1 cellular context compared by ENCODE assay signal in the genomic region with DNA sequence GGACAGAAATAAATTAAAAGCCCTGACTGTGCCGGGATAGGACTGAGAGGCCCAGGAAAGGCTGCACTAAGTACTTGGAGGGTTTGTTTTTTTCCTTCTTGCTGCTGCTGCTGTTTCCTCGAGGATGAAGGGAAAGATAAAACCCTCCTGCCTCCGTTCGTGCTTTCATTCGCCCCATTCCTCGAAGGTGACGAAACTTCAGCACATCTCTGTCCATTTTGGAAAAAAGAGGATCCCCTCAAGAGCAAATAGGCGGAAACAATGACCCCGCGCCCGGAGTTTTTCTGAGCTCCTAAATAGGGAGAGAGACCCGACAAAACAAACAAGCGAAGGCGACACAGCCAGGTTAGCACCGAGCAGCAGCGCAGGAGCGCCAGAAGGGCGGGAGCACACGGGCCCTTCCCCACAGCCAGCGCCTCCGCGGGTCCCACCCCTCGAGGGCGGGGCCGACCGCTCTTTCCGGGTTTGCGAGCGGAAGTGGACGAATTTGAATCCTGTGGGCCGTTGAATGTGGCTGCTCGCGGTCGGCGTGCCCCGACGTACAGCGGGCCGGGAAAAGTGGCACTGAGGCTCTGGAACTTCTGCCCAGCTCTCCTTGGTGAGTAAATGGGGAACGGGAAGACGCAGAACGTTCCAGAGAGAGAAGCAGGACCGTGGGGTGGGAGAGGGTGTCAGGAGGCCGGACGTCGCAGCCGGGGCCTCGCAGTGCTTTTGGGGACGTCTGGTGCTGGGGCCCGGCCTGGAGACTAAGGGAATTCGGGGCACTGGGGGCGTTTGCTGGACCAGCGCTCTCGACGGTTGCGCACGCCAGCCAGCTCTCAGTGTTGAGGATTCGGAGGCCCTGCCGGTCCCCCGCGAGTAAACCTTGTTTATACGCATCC.
TF ChIP-seq lines count a peak whose summit lies in the region.

Gene G2E3 (plus strand): TSS at position 484 of the 881 bp plus-strand sequence. CDS start 21,922 bp downstream, outside the sequence.

TF ChIP-seq in K562, 482 proteins besides CTCF, POLR2A, EP300 and RAD21 (continued from another document and continues in another):
- TF ChIP-seq, protein P1, sequence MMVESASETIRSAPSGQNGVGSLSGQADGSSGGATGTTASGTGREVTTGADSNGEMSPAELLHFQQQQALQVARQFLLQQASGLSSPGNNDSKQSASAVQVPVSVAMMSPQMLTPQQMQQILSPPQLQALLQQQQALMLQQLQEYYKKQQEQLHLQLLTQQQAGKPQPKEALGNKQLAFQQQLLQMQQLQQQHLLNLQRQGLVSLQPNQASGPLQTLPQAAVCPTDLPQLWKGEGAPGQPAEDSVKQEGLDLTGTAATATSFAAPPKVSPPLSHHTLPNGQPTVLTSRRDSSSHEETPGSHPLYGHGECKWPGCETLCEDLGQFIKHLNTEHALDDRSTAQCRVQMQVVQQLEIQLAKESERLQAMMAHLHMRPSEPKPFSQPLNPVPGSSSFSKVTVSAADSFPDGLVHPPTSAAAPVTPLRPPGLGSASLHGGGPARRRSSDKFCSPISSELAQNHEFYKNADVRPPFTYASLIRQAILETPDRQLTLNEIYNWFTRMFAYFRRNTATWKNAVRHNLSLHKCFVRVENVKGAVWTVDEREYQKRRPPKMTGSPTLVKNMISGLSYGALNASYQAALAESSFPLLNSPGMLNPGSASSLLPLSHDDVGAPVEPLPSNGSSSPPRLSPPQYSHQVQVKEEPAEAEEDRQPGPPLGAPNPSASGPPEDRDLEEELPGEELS (CRISPR knock-in tag; IDR thresholded peaks at IDR 0.05; ENCODE audit: borderline replicate concordance): no peak
- TF ChIP-seq STAG1 (CRISPR knock-in tag; IDR thresholded peaks at IDR 0.05; ENCODE audit: borderline replicate concordance) (no peak), CBFB (CRISPR knock-in tag; IDR thresholded peaks at IDR 0.05) (0 out of 2 replicates have a peak, but pooled peaks have one; percentile 29), NCOA6 (IDR thresholded peaks at IDR 0.05) (peak; percentile 95), SMARCA4 (IDR thresholded peaks at IDR 0.05) (peak; percentile 34; the same call in 1 of the 2 replicates), ZC3H4 (CRISPR knock-in tag; IDR thresholded peaks at IDR 0.05; ENCODE audit: borderline replicate concordance) (no peak), THAP7 (CRISPR knock-in tag; IDR thresholded peaks at IDR 0.05) (no peak), ZNF165 (CRISPR knock-in tag; IDR thresholded peaks at IDR 0.05; ENCODE audit: borderline replicate concordance) (no peak), CHAMP1 (IDR thresholded peaks at IDR 0.05) (peak; percentile 86; the same call in 1 of the 2 replicates), KAT7 (CRISPR knock-in tag; IDR thresholded peaks at IDR 0.05; ENCODE audit: borderline replicate concordance) (peak; percentile 67; the same call in 1 of the 2 replicates), ZNF212 (CRISPR knock-in tag; IDR thresholded peaks at IDR 0.05) (no peak), ZC3H11A (IDR thresholded peaks at IDR 0.05; ENCODE audit: low read depth, low read length) (no peak), ELF1 (tag; IDR thresholded peaks at IDR 0.05) (peak; percentile 85), MYNN (IDR thresholded peaks at IDR 0.05) (no peak), MYNN (CRISPR knock-in tag; IDR thresholded peaks at IDR 0.05) (no peak), BACH1 (tag; IDR thresholded peaks at IDR 0.05) (no peak), ZNF707 (CRISPR knock-in tag; conservative IDR thresholded peaks at IDR 0.05) (no peak), SP1 (CRISPR knock-in tag; IDR thresholded peaks at IDR 0.05) (peak; percentile 83), YBX1 (IDR thresholded peaks at IDR 0.05) (no peak), ZNF586 (CRISPR knock-in tag; conservative IDR thresholded peaks at IDR 0.05) (no peak), CBX1 (IDR thresholded peaks at IDR 0.05; ENCODE audit: low read depth) (peak; percentile 87), ZBTB11 (CRISPR knock-in tag; IDR thresholded peaks at IDR 0.05) (peak; percentile 65 to 84 (median 77); a peak in 5 of 6 replicates), NELFE (IDR thresholded peaks at IDR 0.05; ENCODE audit: insufficient read depth, insufficient read length) (no peak), E2F1 (CRISPR knock-in tag; IDR thresholded peaks at IDR 0.05) (peak; percentile 37; the same call in 1 of the 2 replicates), FOXM1 (IDR thresholded peaks at IDR 0.05; ENCODE audit: low read depth) (peak; percentile 93), FOXM1 (CRISPR knock-in tag; IDR thresholded peaks at IDR 0.05; ENCODE audit: low read depth) (0 out of 2 replicates have a peak, but pooled peaks have one; percentile 70), YY1 (IDR thresholded peaks at IDR 0.05; ENCODE audit: borderline replicate concordance in 1 of 3, control insufficient read depth in 1 of 3, extremely low read depth in 1 of 3, insufficient read depth in 3 of 3, insufficient read length in 1 of 3, insufficient replicate concordance in 2 of 3, low read depth in 1 of 3, low read length in 2 of 3) (peak in 1 of 3 experiments; percentile 38), PRPF4 (IDR thresholded peaks at IDR 0.05; ENCODE audit: insufficient read depth, low read depth, low read length, poor library complexity, severe bottlenecking) (no peak), HMGN3 (IDR thresholded peaks at IDR 0.05; ENCODE audit: borderline replicate concordance, extremely low read depth, insufficient read length, low read depth, low read length) (peak; percentile 33), ZBTB1 (CRISPR knock-in tag; IDR thresholded peaks at IDR 0.05; ENCODE audit: borderline replicate concordance, low read depth) (0 out of 2 replicates have a peak, but pooled peaks have one; percentile 32), TAF1 (IDR thresholded peaks at IDR 0.05; ENCODE audit: control insufficient read depth, extremely low read depth, insufficient read depth, low read length, severe bottlenecking) (peak; percentile 69), NEUROD1 (IDR thresholded peaks at IDR 0.05; ENCODE audit: borderline replicate concordance, low read depth, low read length, partially characterized antibody) (no peak), RBFOX2 (IDR thresholded peaks at IDR 0.05; ENCODE audit: low read depth, low read length) (peak; percentile 98), CC2D1A (IDR thresholded peaks at IDR 0.05) (peak; percentile 95)
- TF ChIP-seq, protein P2, sequence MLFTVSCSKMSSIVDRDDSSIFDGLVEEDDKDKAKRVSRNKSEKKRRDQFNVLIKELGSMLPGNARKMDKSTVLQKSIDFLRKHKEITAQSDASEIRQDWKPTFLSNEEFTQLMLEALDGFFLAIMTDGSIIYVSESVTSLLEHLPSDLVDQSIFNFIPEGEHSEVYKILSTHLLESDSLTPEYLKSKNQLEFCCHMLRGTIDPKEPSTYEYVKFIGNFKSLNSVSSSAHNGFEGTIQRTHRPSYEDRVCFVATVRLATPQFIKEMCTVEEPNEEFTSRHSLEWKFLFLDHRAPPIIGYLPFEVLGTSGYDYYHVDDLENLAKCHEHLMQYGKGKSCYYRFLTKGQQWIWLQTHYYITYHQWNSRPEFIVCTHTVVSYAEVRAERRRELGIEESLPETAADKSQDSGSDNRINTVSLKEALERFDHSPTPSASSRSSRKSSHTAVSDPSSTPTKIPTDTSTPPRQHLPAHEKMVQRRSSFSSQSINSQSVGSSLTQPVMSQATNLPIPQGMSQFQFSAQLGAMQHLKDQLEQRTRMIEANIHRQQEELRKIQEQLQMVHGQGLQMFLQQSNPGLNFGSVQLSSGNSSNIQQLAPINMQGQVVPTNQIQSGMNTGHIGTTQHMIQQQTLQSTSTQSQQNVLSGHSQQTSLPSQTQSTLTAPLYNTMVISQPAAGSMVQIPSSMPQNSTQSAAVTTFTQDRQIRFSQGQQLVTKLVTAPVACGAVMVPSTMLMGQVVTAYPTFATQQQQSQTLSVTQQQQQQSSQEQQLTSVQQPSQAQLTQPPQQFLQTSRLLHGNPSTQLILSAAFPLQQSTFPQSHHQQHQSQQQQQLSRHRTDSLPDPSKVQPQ (CRISPR knock-in tag; IDR thresholded peaks at IDR 0.05; ENCODE audit: borderline replicate concordance): no peak
- TF ChIP-seq, protein P3, sequence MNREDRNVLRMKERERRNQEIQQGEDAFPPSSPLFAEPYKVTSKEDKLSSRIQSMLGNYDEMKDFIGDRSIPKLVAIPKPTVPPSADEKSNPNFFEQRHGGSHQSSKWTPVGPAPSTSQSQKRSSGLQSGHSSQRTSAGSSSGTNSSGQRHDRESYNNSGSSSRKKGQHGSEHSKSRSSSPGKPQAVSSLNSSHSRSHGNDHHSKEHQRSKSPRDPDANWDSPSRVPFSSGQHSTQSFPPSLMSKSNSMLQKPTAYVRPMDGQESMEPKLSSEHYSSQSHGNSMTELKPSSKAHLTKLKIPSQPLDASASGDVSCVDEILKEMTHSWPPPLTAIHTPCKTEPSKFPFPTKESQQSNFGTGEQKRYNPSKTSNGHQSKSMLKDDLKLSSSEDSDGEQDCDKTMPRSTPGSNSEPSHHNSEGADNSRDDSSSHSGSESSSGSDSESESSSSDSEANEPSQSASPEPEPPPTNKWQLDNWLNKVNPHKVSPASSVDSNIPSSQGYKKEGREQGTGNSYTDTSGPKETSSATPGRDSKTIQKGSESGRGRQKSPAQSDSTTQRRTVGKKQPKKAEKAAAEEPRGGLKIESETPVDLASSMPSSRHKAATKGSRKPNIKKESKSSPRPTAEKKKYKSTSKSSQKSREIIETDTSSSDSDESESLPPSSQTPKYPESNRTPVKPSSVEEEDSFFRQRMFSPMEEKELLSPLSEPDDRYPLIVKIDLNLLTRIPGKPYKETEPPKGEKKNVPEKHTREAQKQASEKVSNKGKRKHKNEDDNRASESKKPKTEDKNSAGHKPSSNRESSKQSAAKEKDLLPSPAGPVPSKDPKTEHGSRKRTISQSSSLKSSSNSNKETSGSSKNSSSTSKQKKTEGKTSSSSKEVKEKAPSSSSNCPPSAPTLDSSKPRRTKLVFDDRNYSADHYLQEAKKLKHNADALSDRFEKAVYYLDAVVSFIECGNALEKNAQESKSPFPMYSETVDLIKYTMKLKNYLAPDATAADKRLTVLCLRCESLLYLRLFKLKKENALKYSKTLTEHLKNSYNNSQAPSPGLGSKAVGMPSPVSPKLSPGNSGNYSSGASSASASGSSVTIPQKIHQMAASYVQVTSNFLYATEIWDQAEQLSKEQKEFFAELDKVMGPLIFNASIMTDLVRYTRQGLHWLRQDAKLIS (CRISPR knock-in tag; IDR thresholded peaks at IDR 0.05): 0 out of 2 replicates have a peak, but pooled peaks have one; percentile 35
